In genomic region chr7:102103027-102103372, GRCh38 we compare ENCODE assay signal across 1 cellular context.
TF ChIP-seq lines count a peak whose summit lies in the region.

No MANE protein-coding gene starts in this region.

TF ChIP-seq in A549, 52 proteins besides CTCF, POLR2A, EP300 and RAD21 (continued from another document):
- no peak for TF ChIP-seq HOXB13 (CRISPR knock-in tag; IDR thresholded peaks at IDR 0.05; ENCODE audit: low read depth)
- no peak for TF ChIP-seq POLR2AphosphoS2 (conservative IDR thresholded peaks at IDR 0.05; ENCODE audit: low read length)
- no peak for TF ChIP-seq SMC3 (IDR thresholded peaks at IDR 0.05)
- no peak for TF ChIP-seq MYC (IDR thresholded peaks at IDR 0.05; ENCODE audit: borderline replicate concordance, low read length)
- TF ChIP-seq BHLHE40 (IDR thresholded peaks at IDR 0.05; ENCODE audit: low read depth, low read length) = no peak
- TF ChIP-seq CBX8 (IDR thresholded peaks at IDR 0.05) = no peak
- TF ChIP-seq RCOR1 (IDR thresholded peaks at IDR 0.05; ENCODE audit: low read depth, low read length) = no peak
- TF ChIP-seq EHMT2 (IDR thresholded peaks at IDR 0.05; ENCODE audit: low read depth) = no peak
- TF ChIP-seq ZFP36 (IDR thresholded peaks at IDR 0.05; ENCODE audit: borderline replicate concordance, partially characterized antibody) = no peak
- TF ChIP-seq NR3C1 (IDR thresholded peaks at IDR 0.05) = no peak
